ENCODE assay signal across 19 cellular contexts in genomic region chr14:102258136-102258535, GRCh38. TPM values are rescaled to one million over a fixed set of nuclear protein-coding genes. Genes with fewer than 3 reads are reported as not detected.
DNase-seq lines count a peak whose midpoint lies in the region; ATAC-seq and TF ChIP-seq lines count a peak whose summit lies in the region.
"Had no signal": no experiment of that assay in that cellular context is flagged by ENCODE, and none has a peak within 500 bp of the region (broad histone marks: within the 10 kb centered on the region; RNA-seq: fewer than 3 reads in every experiment).

No MANE protein-coding gene starts in this region.

- H3K27me3 ChIP-seq in sigmoid colon, result no peaks in the 10 kb centered on the region

- CTCF ChIA-PET in Calu3 (lab: Charles Lee), result no interaction called here

- peaks cover 0 to 14% (median 0%) of the 10 kb centered on the region in 4 donors for H3K4me1 ChIP-seq in sigmoid colon

- DNase-seq in Calu3 (no peak), HFFc6 (no peak), sigmoid colon (peak; percentile 15)
- DNase-seq in central memory CD8-positive, alpha-beta T cell (ENCODE audit: low spot score in 2 of 2), result no peak
- no peak for DNase-seq in activated CD4-positive, alpha-beta T cell treated with anti-CD3 and anti-CD28 coated beads, Interleukin-2, amount 50 U/mL, for 1 hour
- no peak for DNase-seq in activated CD4-positive, alpha-beta T cell treated with anti-CD3 and anti-CD28 coated beads for 1 hour
- DNase-seq: 8988T; ACHN; AML-193; C1 segment of cervical spinal cord; CD4-positive, alpha-beta memory T cell; COR-L47; DMS153; DND-41; H9 had no signal

- intact Hi-C loops in Calu3 (cut with micrococcal nuclease; ENCODE audit: unreplicated experiment), result no loop called here
- intact Hi-C loops in sigmoid colon (cut with DNase I), result no loop called here

- H3K27me3 Mint-ChIP-seq in Calu3 (ENCODE audit: unreplicated experiment) (no peaks in the 10 kb centered on the region), HFFc6 (ENCODE audit: insufficient read depth) (no peaks in the 10 kb centered on the region; the same call in none of the 2 replicates)
- no peaks in the 10 kb centered on the region for H3K27me3 Mint-ChIP-seq in central memory CD8-positive, alpha-beta T cell

- H3K9me3 Mint-ChIP-seq in Calu3 (ENCODE audit: low read depth, unreplicated experiment) (no peaks in the 10 kb centered on the region), HFFc6 (no peaks in the 10 kb centered on the region)
- H3K9me3 Mint-ChIP-seq in central memory CD8-positive, alpha-beta T cell, result no peaks in the 10 kb centered on the region
- H3K9me3 Mint-ChIP-seq: CD4-positive, alpha-beta memory T cell; GM23338; H9 had no signal

- H3K4me3 Mint-ChIP-seq in Calu3 (ENCODE audit: low read depth, unreplicated experiment) (no peak overlapping the region), HFFc6 (no peak overlapping the region)
- no peak overlapping the region for H3K4me3 Mint-ChIP-seq in central memory CD8-positive, alpha-beta T cell
- H3K4me3 Mint-ChIP-seq: CD4-positive, alpha-beta memory T cell; GM23338; H9 had no signal

- no peak overlapping the region for H3K27ac ChIP-seq in sigmoid colon

- H3K36me3 Mint-ChIP-seq in Calu3 (ENCODE audit: insufficient read depth, unreplicated experiment), result peaks cover 56% of the 10 kb centered on the region
- peaks cover 24% of the 10 kb centered on the region for H3K36me3 Mint-ChIP-seq in HFFc6 (ENCODE audit: low read depth)
- no peaks in the 10 kb centered on the region for H3K36me3 Mint-ChIP-seq in central memory CD8-positive, alpha-beta T cell (ENCODE audit: insufficient read depth)
- H3K36me3 Mint-ChIP-seq: CD4-positive, alpha-beta memory T cell had no signal

- no TSS peak for BruUV-seq in Calu3 (replicated peaks; lab: Mats Ljungman, UMichigan)

- no peaks in the 10 kb centered on the region for H3K9me3 ChIP-seq in sigmoid colon
- H3K9me3 ChIP-seq: A549 had no signal

- H3K4me1 Mint-ChIP-seq in Calu3 (ENCODE audit: low read depth, unreplicated experiment), result peaks cover 47% of the 10 kb centered on the region
- H3K4me1 Mint-ChIP-seq in HFFc6 (ENCODE audit: low read depth), result peaks cover 31% of the 10 kb centered on the region
- H3K4me1 Mint-ChIP-seq in central memory CD8-positive, alpha-beta T cell, result no peaks in the 10 kb centered on the region
- H3K4me1 Mint-ChIP-seq: CD4-positive, alpha-beta memory T cell had no signal

- TF ChIP-seq CTCF in Calu3 (IDR thresholded peaks at IDR 0.05; ENCODE audit: unreplicated experiment) (no peak), HFFc6 (IDR thresholded peaks at IDR 0.05) (no peak), sigmoid colon (IDR thresholded peaks at IDR 0.05) (no peak)

- no peak for ATAC-seq in central memory CD8-positive, alpha-beta T cell (replicated peaks; ENCODE audit: extremely low read depth, poor library complexity, severe bottlenecking)
- ATAC-seq in GM21367 (IDR thresholded peaks at IDR 0.05; ENCODE audit: unreplicated experiment), result no peak
- ATAC-seq: A549, GM23338, HCT116 had no signal

- H3K4me3 ChIP-seq in sigmoid colon, result no peak overlapping the region
- H3K4me3 ChIP-seq: A549, GM23338 had no signal

- peak overlapping the region; percentile 28 for H3K27ac Mint-ChIP-seq in Calu3 (ENCODE audit: unreplicated experiment)
- H3K27ac Mint-ChIP-seq in HFFc6, result peak overlapping the region; percentile 3; the same call in 1 of the 2 replicates
- H3K27ac Mint-ChIP-seq in central memory CD8-positive, alpha-beta T cell (ENCODE audit: low read depth), result peak overlapping the region; percentile 2
- H3K27ac Mint-ChIP-seq: GM23338, H9 had no signal

- WGBS in sigmoid colon, 2 donors, result 93 to 95% methylated on average over 6 of the region's 6 CpGs

- TF ChIP-seq POLR2A in sigmoid colon (IDR thresholded peaks at IDR 0.05), result no peak

- TF ChIP-seq EP300 in sigmoid colon (IDR thresholded peaks at IDR 0.05), result no peak

- H3K36me3 ChIP-seq in sigmoid colon, result no peaks in the 10 kb centered on the region

RNA-seq across cellular contexts. Expression of gene MOK, which starts 46.8 kb away (rescaled TPM):
- total RNA-seq in Calu3 (2022), result 89.7 and 107 TPM in 2 replicates
- 10 to 100 TPM; 11.5 to 18.7 (median 14.8) TPM for total RNA-seq in HFFc6 (2021; fragmentation: NEBNext Ultra II Directional; extraction: Animal tissue kit (Norgen Biotek cat#: 25700))
- 10 to 100 TPM in 2 of 4 donors, 1 to 10 TPM in 2; 7.5 to 17.2 (median 11.2) TPM for total RNA-seq in sigmoid colon
- 10 to 100 TPM in 1 of 3 donors, 1 to 10 TPM in 2; 1.8 to 10.2 (median 6.0) TPM for polyA plus RNA-seq in sigmoid colon
